In genomic region chr1:193438771-193439170, GRCh38 we compare ENCODE assay signal across 18 cellular contexts.
DNase-seq lines count a peak whose midpoint lies in the region; ATAC-seq and TF ChIP-seq lines count a peak whose summit lies in the region.
"Had no signal": no experiment of that assay in that cellular context is flagged by ENCODE, and none has a peak within 500 bp of the region (broad histone marks: within the 10 kb centered on the region; RNA-seq: fewer than 3 reads in every experiment).

No MANE protein-coding gene starts in this region.

- H3K4me1 Mint-ChIP-seq in activated naive CD4-positive, alpha-beta T cell treated with anti-CD3 and anti-CD28 coated beads, Interleukin-2, amount 10 ng/mL, durations not matched to agents 7 days and 5 days = peaks cover 29% of the 10 kb centered on the region

- H3K27me3 Mint-ChIP-seq in activated naive CD4-positive, alpha-beta T cell treated with anti-CD3 and anti-CD28 coated beads, Interleukin-2, amount 10 ng/mL, durations not matched to agents 7 days and 5 days = no peaks in the 10 kb centered on the region

- 74 to 76% methylated on average over 1 of the region's 1 CpG for WGBS in lower leg skin, 2 donors

- TF ChIP-seq CTCF in lower leg skin (IDR thresholded peaks at IDR 0.05) = no peak

- peaks cover 44% of the 10 kb centered on the region for H3K9me3 Mint-ChIP-seq in activated naive CD4-positive, alpha-beta T cell treated with anti-CD3 and anti-CD28 coated beads, Interleukin-2, amount 10 ng/mL, durations not matched to agents 7 days and 5 days

- DNase-seq in activated naive CD4-positive, alpha-beta T cell treated with anti-CD3 and anti-CD28 coated beads, Interleukin-2, amount 10 ng/mL, durations not matched to agents 7 days and 5 days = no peak
- DNase-seq in activated naive CD4-positive, alpha-beta T cell (lab: John Stamatoyannopoulos, UW) = no peak
- DNase-seq in nucleus accumbens (lab: John Stamatoyannopoulos, UW) (no peak), hippocampal formation (lab: John Stamatoyannopoulos, UW) (no peak), medulla oblongata (ENCODE audit: extremely low spot score) (no peak), lower leg skin (ENCODE audit: low spot score in 2 of 2) (no peak)
- DNase-seq: activated CD4-positive, alpha-beta T cell treated with anti-CD3 and anti-CD28 coated beads for 4 hours; cortex of kidney; EL; gastrocnemius medialis; Karpas-422; left ventricle myocardium superior; NCI-H2171 treated with DMSO at 0.1 percent for 48 hours; substantia nigra had no signal

- CTCF ChIA-PET in activated naive CD4-positive, alpha-beta T cell treated with anti-CD3 and anti-CD28 coated beads, Interleukin-2, amount 10 ng/mL, durations not matched to agents 7 days and 5 days (lab: Charles Lee) = interaction anchor here (0.6 kb wide), 1 partner anchor 13 kb away, joined by 3 read pairs; no protein-coding TSS in a partner anchor

- intact Hi-C loops in lower leg skin (cut with DNase I; ENCODE audit: low total_unique reads) = no loop called here

- peaks cover 43% of the 10 kb centered on the region for H3K36me3 Mint-ChIP-seq in activated naive CD4-positive, alpha-beta T cell treated with anti-CD3 and anti-CD28 coated beads, Interleukin-2, amount 10 ng/mL, durations not matched to agents 7 days and 5 days

- H3K4me3 ChIP-seq in lower leg skin (ENCODE audit: low read depth, poor library complexity, severe bottlenecking) = no peak overlapping the region
- H3K4me3 ChIP-seq: gastrocnemius medialis, HAP-1 had no signal

- no peak overlapping the region for H3K4me3 Mint-ChIP-seq in activated naive CD4-positive, alpha-beta T cell treated with anti-CD3 and anti-CD28 coated beads, Interleukin-2, amount 10 ng/mL, durations not matched to agents 7 days and 5 days

- ATAC-seq in HG02588 (IDR thresholded peaks at IDR 0.05; ENCODE audit: unreplicated experiment) (peak; percentile 60), HG03342 (IDR thresholded peaks at IDR 0.05; ENCODE audit: unreplicated experiment) (peak; percentile 73)
- ATAC-seq: gastrocnemius medialis, left ventricle myocardium superior, Right ventricle myocardium inferior had no signal

- TF ChIP-seq POLR2A in lower leg skin (IDR thresholded peaks at IDR 0.05) = no peak

- peak overlapping the region; percentile 20 for H3K27ac Mint-ChIP-seq in activated naive CD4-positive, alpha-beta T cell treated with anti-CD3 and anti-CD28 coated beads, Interleukin-2, amount 10 ng/mL, durations not matched to agents 7 days and 5 days
